Comparison of ENCODE assay signal across 28 cellular contexts in genomic region chr7:45624392-45624760, GRCh38. TPM values are rescaled to one million over a fixed set of nuclear protein-coding genes. Genes with fewer than 3 reads are reported as not detected.
"Had no signal": no experiment of that assay in that cellular context is flagged by ENCODE, and none has a peak within 500 bp of the region (broad histone marks: within the 10 kb centered on the region; RNA-seq: fewer than 3 reads in every experiment).

No MANE protein-coding gene starts in this region.

- H3K27ac ChIP-seq: ascending aorta, cardiac muscle cell, colonic mucosa, epithelial cell of prostate, right lobe of liver, skin epidermis, thoracic aorta, vagina had no signal

- ATAC-seq: activated CD8-positive, alpha-beta T cell treated with anti-CD3 and anti-CD28 coated beads for 36 hours; activated T-cell treated with anti-CD3 and anti-CD28 coated beads, Interleukin-2, amount 50 U/mL, for 72 hours; natural killer cell treated with Interleukin-12 subunit alpha and Interleukin-12 subunit beta and Interleukin-15 and Interleukin-18, amount 100 ng/mL, for 72 hours; right lobe of liver; stimulated activated effector memory CD8-positive, alpha-beta T cell treated with anti-CD3 and anti-CD28 coated beads, Interleukin-12 subunit alpha, Interleukin-12 subunit beta, amount 100 ng/mL, for 72 hours had no signal

- H3K36me3 ChIP-seq: ascending aorta, cardiac muscle cell, colonic mucosa, right lobe of liver, thoracic aorta, vagina had no signal

- DNase-seq: activated CD4-positive, alpha-beta T cell treated with anti-CD3 and anti-CD28 coated beads, Interleukin-2, amount 50 U/mL, for 1 hour; activated CD8-positive, alpha-beta T cell treated with anti-CD3 and anti-CD28 coated beads for 36 hours; activated naive CD4-positive, alpha-beta T cell treated with Interleukin-2 at 50 U/mL for 16 hours; activated naive CD8-positive, alpha-beta T cell treated with anti-CD3 and anti-CD28 coated beads, Interleukin-2, amount 10 ng/mL, durations not matched to agents 7 days and 5 days; activated T-cell treated with anti-CD3 and anti-CD28 coated beads for 4 hours; activated T-cell treated with anti-CD3 and anti-CD28 coated beads, Interleukin-2, amount 50 U/mL, for 72 hours; cerebellar nuclear complex; colonic mucosa; effector CD8-positive, alpha-beta T cell; head of caudate nucleus; hypothalamus; immature natural killer cell; kidney; stimulated activated CD4-positive, alpha-beta T cell treated with anti-CD3 and anti-CD28 coated beads, Interleukin-12 subunit alpha, Interleukin-12 subunit beta, amount 100 ng/mL, for 4 hours; stimulated activated CD4-positive, alpha-beta T cell treated with anti-CD3 and anti-CD28 coated beads, Interleukin-4, amount 100 ng/mL, for 24 hours; T-helper 2 cell had no signal

- H3K4me3 ChIP-seq: ascending aorta, cardiac muscle cell, colonic mucosa, right lobe of liver, skin epidermis, thoracic aorta, vagina had no signal

- H3K27ac Mint-ChIP-seq: activated CD8-positive, alpha-beta T cell treated with anti-CD3 and anti-CD28 coated beads for 36 hours; activated naive CD8-positive, alpha-beta T cell treated with anti-CD3 and anti-CD28 coated beads, Interleukin-2, amount 10 ng/mL, durations not matched to agents 7 days and 5 days; activated T-cell treated with anti-CD3 and anti-CD28 coated beads, Interleukin-2, amount 50 U/mL, for 72 hours; brain; immature natural killer cell; memory B cell; natural killer cell treated with Interleukin-12 subunit alpha and Interleukin-12 subunit beta and Interleukin-15 and Interleukin-18, amount 100 ng/mL, for 72 hours; stimulated activated effector memory CD8-positive, alpha-beta T cell treated with anti-CD3 and anti-CD28 coated beads, Interleukin-12 subunit alpha, Interleukin-12 subunit beta, amount 100 ng/mL, for 72 hours; stimulated activated naive CD8-positive, alpha-beta T cell treated with anti-CD3 and anti-CD28 coated beads, Interleukin-15, Interleukin-2, amounts not matched to agents 100 ng/mL and 50 ng/mL, for 24 hours had no signal

- H3K4me1 ChIP-seq: ascending aorta, colonic mucosa, right lobe of liver, vagina had no signal

- H3K36me3 Mint-ChIP-seq: activated naive CD8-positive, alpha-beta T cell treated with anti-CD3 and anti-CD28 coated beads, Interleukin-2, amount 10 ng/mL, durations not matched to agents 7 days and 5 days; immature natural killer cell; memory B cell; stimulated activated effector memory CD8-positive, alpha-beta T cell treated with anti-CD3 and anti-CD28 coated beads, Interleukin-12 subunit alpha, Interleukin-12 subunit beta, amount 100 ng/mL, for 72 hours had no signal

- H3K27me3 ChIP-seq: ascending aorta, cardiac muscle cell, colonic mucosa, right lobe of liver, vagina had no signal

- H3K4me1 Mint-ChIP-seq: activated naive CD8-positive, alpha-beta T cell treated with anti-CD3 and anti-CD28 coated beads, Interleukin-2, amount 10 ng/mL, durations not matched to agents 7 days and 5 days; brain; immature natural killer cell; memory B cell; stimulated activated effector memory CD8-positive, alpha-beta T cell treated with anti-CD3 and anti-CD28 coated beads, Interleukin-12 subunit alpha, Interleukin-12 subunit beta, amount 100 ng/mL, for 72 hours had no signal

- H3K27me3 Mint-ChIP-seq: activated naive CD8-positive, alpha-beta T cell treated with anti-CD3 and anti-CD28 coated beads, Interleukin-2, amount 10 ng/mL, durations not matched to agents 7 days and 5 days; brain; stimulated activated naive CD8-positive, alpha-beta T cell treated with anti-CD3 and anti-CD28 coated beads, Interleukin-15, Interleukin-2, amounts not matched to agents 100 ng/mL and 50 ng/mL, for 24 hours had no signal

- H3K4me3 Mint-ChIP-seq: activated CD8-positive, alpha-beta T cell treated with anti-CD3 and anti-CD28 coated beads for 36 hours; activated naive CD8-positive, alpha-beta T cell treated with anti-CD3 and anti-CD28 coated beads, Interleukin-2, amount 10 ng/mL, durations not matched to agents 7 days and 5 days; activated T-cell treated with anti-CD3 and anti-CD28 coated beads, Interleukin-2, amount 50 U/mL, for 72 hours; brain; immature natural killer cell; memory B cell; natural killer cell treated with Interleukin-12 subunit alpha and Interleukin-12 subunit beta and Interleukin-15 and Interleukin-18, amount 100 ng/mL, for 72 hours; stimulated activated effector memory CD8-positive, alpha-beta T cell treated with anti-CD3 and anti-CD28 coated beads, Interleukin-12 subunit alpha, Interleukin-12 subunit beta, amount 100 ng/mL, for 72 hours; stimulated activated naive CD8-positive, alpha-beta T cell treated with anti-CD3 and anti-CD28 coated beads, Interleukin-15, Interleukin-2, amounts not matched to agents 100 ng/mL and 50 ng/mL, for 24 hours had no signal

- H3K9me3 ChIP-seq: colonic mucosa, right lobe of liver, thoracic aorta, vagina had no signal

RNA-seq across cellular contexts. Expression of gene ADCY1, which starts 50.2 kb away (rescaled TPM):
- polyA plus RNA-seq: immature natural killer cell had no signal
